ENCODE assay signal across 8 cellular contexts in genomic region chr1:207798847-207799246, GRCh38. TPM values are rescaled to one million over a fixed set of nuclear protein-coding genes. Genes with fewer than 3 reads are reported as not detected.
DNase-seq lines count a peak whose midpoint lies in the region; ATAC-seq and TF ChIP-seq lines count a peak whose summit lies in the region.
"Had no signal": no experiment of that assay in that cellular context is flagged by ENCODE, and none has a peak within 500 bp of the region (broad histone marks: within the 10 kb centered on the region; RNA-seq: fewer than 3 reads in every experiment).

No MANE protein-coding gene starts in this region.

- no peak overlapping the region for H3K9ac ChIP-seq in Loucy (ENCODE audit: low read depth, low read length, poor library complexity, severe bottlenecking)

- ATAC-seq in GM18909 (IDR thresholded peaks at IDR 0.05; ENCODE audit: poor library complexity, unreplicated experiment) (peak; percentile 50), gastrocnemius medialis (peak; percentile 4 to 13), GM18861 (IDR thresholded peaks at IDR 0.05; ENCODE audit: unreplicated experiment) (no peak), GM18511 (IDR thresholded peaks at IDR 0.05; ENCODE audit: unreplicated experiment) (no peak)
- ATAC-seq in central memory CD8-positive, alpha-beta T cell (replicated peaks; ENCODE audit: extremely low read depth, poor library complexity, severe bottlenecking) = peak; percentile 64

- peaks cover 53% of the 10 kb centered on the region for H4K20me1 ChIP-seq in Loucy (ENCODE audit: insufficient read depth, low read length, poor library complexity, severe bottlenecking)

- TF ChIP-seq CTCF in Loucy (conservative IDR thresholded peaks at IDR 0.05; ENCODE audit: low read length) (no peak), gastrocnemius medialis (IDR thresholded peaks at IDR 0.05 in 4 of 5, conservative IDR thresholded peaks at IDR 0.05 in 1 of 5) (no peak)

- H3K27ac Mint-ChIP-seq in central memory CD8-positive, alpha-beta T cell (ENCODE audit: low read depth) = peak overlapping the region; percentile 82

- peak overlapping the region; percentile 72 to 100 (median 86) for H3K27ac ChIP-seq in gastrocnemius medialis

- H3K27me3 Mint-ChIP-seq in central memory CD8-positive, alpha-beta T cell = no peaks in the 10 kb centered on the region

- H3K4me1 Mint-ChIP-seq in central memory CD8-positive, alpha-beta T cell = peaks cover 35% of the 10 kb centered on the region

- no peaks in the 10 kb centered on the region for H3K9me3 Mint-ChIP-seq in central memory CD8-positive, alpha-beta T cell

- H2AFZ ChIP-seq in Loucy (ENCODE audit: low read length) = no peak overlapping the region

- H3K4me2 ChIP-seq in Loucy (ENCODE audit: low read depth, low read length, poor library complexity, severe bottlenecking) = peak overlapping the region; percentile 23

- intact Hi-C loops in gastrocnemius medialis (cut with DNase I; ENCODE audit: low total_unique reads) = loop anchor here (10.0 kb wide), 1 partner anchor 94 kb away; no protein-coding TSS in a partner anchor

- H3K4me3 ChIP-seq in Loucy (ENCODE audit: low read length, poor library complexity, severe bottlenecking) = no peak overlapping the region
- no peak overlapping the region for H3K4me3 ChIP-seq in gastrocnemius medialis

- H3K36me3 ChIP-seq in Loucy (ENCODE audit: insufficient read depth, low read length) (peaks cover 52% of the 10 kb centered on the region; the same call in 1 of the 2 replicates), gastrocnemius medialis (peaks cover 0 to 32% of the 10 kb centered on the region in 2 donors)

- no peaks in the 10 kb centered on the region for H3K9me3 ChIP-seq in Loucy (ENCODE audit: insufficient read depth, low read depth, low read length)
- no peaks in the 10 kb centered on the region for H3K9me3 ChIP-seq in gastrocnemius medialis

- peaks cover 8% of the 10 kb centered on the region; the same call in 1 of the 2 replicates for H3F3A ChIP-seq in Loucy (ENCODE audit: low read depth)

- DNase-seq in central memory CD8-positive, alpha-beta T cell (ENCODE audit: low spot score in 2 of 2) = no peak
- DNase-seq in gastrocnemius medialis (peak; percentile 12 to 38), NCI-H69 (lab: John Stamatoyannopoulos, UW) (no peak)
- DNase-seq: activated CD4-positive, CD25-positive, alpha-beta regulatory T cell treated with anti-CD3 and anti-CD28 coated beads, Interleukin-2, amount 50 U/mL, for 72 hours had no signal

- H3K36me3 Mint-ChIP-seq in central memory CD8-positive, alpha-beta T cell (ENCODE audit: insufficient read depth) = peaks cover 22% of the 10 kb centered on the region

- no peaks in the 10 kb centered on the region for H3K79me2 ChIP-seq in Loucy (ENCODE audit: insufficient read depth, low read length)

- H3K9me2 ChIP-seq in Loucy (replicated peaks; ENCODE audit: low read depth, low read length) = no peaks in the 10 kb centered on the region

- in situ Hi-C loops in gastrocnemius medialis (cut with MboI; ENCODE audit: low sequenced_read_pairs in 4 of 4) = loop anchor here in 1 of 4 donors (25.0 kb wide), 1 partner anchor 737 kb away; the partner anchor contains the start of genes PFKFB2 and YOD1

- TF ChIP-seq POLR2A in gastrocnemius medialis (IDR thresholded peaks at IDR 0.05) = no peak

- peak overlapping the region; percentile 17 for H3K4me3 Mint-ChIP-seq in central memory CD8-positive, alpha-beta T cell

- H3K4me1 ChIP-seq in Loucy (ENCODE audit: insufficient read depth, low read length, poor library complexity, severe bottlenecking) = peaks cover 20% of the 10 kb centered on the region
- peaks cover 4 to 26% of the 10 kb centered on the region in 2 donors for H3K4me1 ChIP-seq in gastrocnemius medialis

- H3K27me3 ChIP-seq in Loucy (ENCODE audit: insufficient read depth, low read length, poor library complexity, severe bottlenecking) (no peaks in the 10 kb centered on the region), gastrocnemius medialis (no peaks in the 10 kb centered on the region)

RNA-seq across cellular contexts. Expression of gene CD46, which starts 47.0 kb away (rescaled TPM):
- 100 to 1,000 TPM in 2 of 4 donors, 10 to 100 TPM in 2; 42.1 to 101 (median 80.2) TPM for total RNA-seq in gastrocnemius medialis

Comparison
In these comparisons a context has a peak if more than half of its experiments do, and no peak if none do; other contexts are left out.
1. ATAC-seq: peak in GM18909 (single experiment), central memory CD8-positive, alpha-beta T cell (single experiment) and gastrocnemius medialis (2 of 2); none in GM18861 (single experiment) and GM18511 (single experiment).
2. DNase-seq: peak in gastrocnemius medialis (2 of 2); none in central memory CD8-positive, alpha-beta T cell (0 of 2) and NCI-H69 (single experiment).